Comparison of ENCODE assay signal across 24 cellular contexts in the genomic region with DNA sequence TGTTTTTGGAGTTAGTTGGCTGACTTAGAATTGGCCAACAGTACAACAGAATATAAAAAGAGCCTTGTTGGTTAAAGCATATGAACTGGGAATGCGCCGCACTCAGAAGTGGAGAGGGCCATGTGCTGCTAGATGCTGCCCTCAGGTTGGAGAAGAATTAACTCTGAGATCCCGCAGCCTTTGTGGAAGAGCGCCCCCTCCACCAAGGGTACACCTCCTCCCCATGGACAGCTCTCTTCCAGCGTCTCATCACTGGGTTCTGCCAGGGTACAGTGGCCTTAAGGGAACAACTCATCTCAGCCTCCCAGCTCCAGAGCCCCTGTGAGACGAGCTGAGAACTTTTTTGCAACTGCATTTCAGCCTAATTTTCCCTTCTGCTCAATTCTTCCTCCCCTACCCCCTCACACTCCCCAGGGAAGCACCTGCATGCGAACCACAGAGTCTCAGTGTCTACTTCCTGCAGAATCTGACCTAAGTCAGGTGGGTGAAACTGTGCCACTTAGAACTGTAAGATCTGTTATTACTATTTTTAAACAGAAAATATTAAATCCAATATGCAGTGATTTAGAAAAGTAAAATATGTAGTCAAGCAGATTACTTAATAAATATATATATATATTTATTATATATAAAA.
"Had no signal": no experiment of that assay in that cellular context is flagged by ENCODE, and none has a peak within 500 bp of the region (broad histone marks: within the 10 kb centered on the region; RNA-seq: fewer than 3 reads in every experiment).

No MANE protein-coding gene starts in this region.

- H3K9ac ChIP-seq: neural progenitor cell had no signal

- DNase-seq: activated CD4-positive, alpha-beta T cell treated with anti-CD3 and anti-CD28 coated beads, Interleukin-2, amount 10 ng/mL, durations not matched to agents 24 days and 14 days; activated CD4-positive, CD25-positive, alpha-beta regulatory T cell; activated CD8-positive, alpha-beta T cell treated with anti-CD3 and anti-CD28 coated beads for 36 hours; activated naive CD4-positive, alpha-beta T cell treated with anti-CD3 and anti-CD28 coated beads for 36 hours; activated T-cell treated with anti-CD3 and anti-CD28 coated beads, Interleukin-2, amount 50 U/mL, for 1 hour; colonic mucosa; head of caudate nucleus; naive thymus-derived CD4-positive, alpha-beta T cell; psoas muscle; right lobe of liver; small intestine; stimulated activated CD4-positive, alpha-beta T cell treated with anti-CD3 and anti-CD28 coated beads, Interleukin-15, amount 100 ng/mL, for 24 hours; stimulated activated CD4-positive, alpha-beta T cell treated with anti-CD3 and anti-CD28 coated beads, Interleukin-2, amount 100 ng/mL, for 48 hours; stimulated activated naive CD8-positive, alpha-beta T cell treated with anti-CD3 and anti-CD28 coated beads, Interleukin-15, amount 100 ng/mL, for 72 hours; T-helper 9 cell; trophoblast cell had no signal

- H3K36me3 ChIP-seq: ascending aorta, colonic mucosa, neural progenitor cell, right lobe of liver, suprapubic skin, vagina had no signal

- H3K4me1 Mint-ChIP-seq: activated CD4-positive, alpha-beta T cell treated with anti-CD3 and anti-CD28 coated beads, Interleukin-2, amount 10 ng/mL, durations not matched to agents 24 days and 14 days; central memory CD8-positive, alpha-beta T cell; memory B cell; naive thymus-derived CD4-positive, alpha-beta T cell; neural progenitor cell; stimulated activated naive CD8-positive, alpha-beta T cell treated with anti-CD3 and anti-CD28 coated beads, Interleukin-15, amount 100 ng/mL, for 72 hours had no signal

- H3K4me3 Mint-ChIP-seq: activated CD4-positive, alpha-beta T cell treated with anti-CD3 and anti-CD28 coated beads, Interleukin-2, amount 10 ng/mL, durations not matched to agents 24 days and 14 days; activated CD8-positive, alpha-beta T cell treated with anti-CD3 and anti-CD28 coated beads for 36 hours; activated naive CD4-positive, alpha-beta T cell treated with anti-CD3 and anti-CD28 coated beads for 36 hours; central memory CD8-positive, alpha-beta T cell; memory B cell; naive thymus-derived CD4-positive, alpha-beta T cell; neural progenitor cell; stimulated activated naive CD8-positive, alpha-beta T cell treated with anti-CD3 and anti-CD28 coated beads, Interleukin-15, amount 100 ng/mL, for 72 hours had no signal

- H3K4me1 ChIP-seq: ascending aorta, colonic mucosa, neural progenitor cell, psoas muscle, right lobe of liver, suprapubic skin, vagina had no signal

- H3K27me3 Mint-ChIP-seq: activated CD4-positive, alpha-beta T cell treated with anti-CD3 and anti-CD28 coated beads, Interleukin-2, amount 10 ng/mL, durations not matched to agents 24 days and 14 days; activated CD8-positive, alpha-beta T cell treated with anti-CD3 and anti-CD28 coated beads for 36 hours; central memory CD8-positive, alpha-beta T cell; memory B cell; naive thymus-derived CD4-positive, alpha-beta T cell; stimulated activated naive CD8-positive, alpha-beta T cell treated with anti-CD3 and anti-CD28 coated beads, Interleukin-15, amount 100 ng/mL, for 72 hours had no signal

- ATAC-seq: activated CD8-positive, alpha-beta T cell treated with anti-CD3 and anti-CD28 coated beads for 36 hours; naive thymus-derived CD4-positive, alpha-beta T cell; psoas muscle; right lobe of liver; stimulated activated naive CD8-positive, alpha-beta T cell treated with anti-CD3 and anti-CD28 coated beads, Interleukin-15, amount 100 ng/mL, for 72 hours had no signal

- H3K27ac ChIP-seq: ascending aorta, colonic mucosa, neural progenitor cell, psoas muscle, right lobe of liver, suprapubic skin, vagina had no signal

- H2AFZ ChIP-seq: neural progenitor cell had no signal

- H3K9me3 ChIP-seq: ascending aorta, colonic mucosa, psoas muscle, right lobe of liver, suprapubic skin, vagina had no signal

- H3K4me3 ChIP-seq: ascending aorta, colonic mucosa, neural progenitor cell, psoas muscle, right lobe of liver, suprapubic skin, vagina had no signal

- H3K27me3 ChIP-seq: ascending aorta, colonic mucosa, neural progenitor cell, right lobe of liver, suprapubic skin, vagina had no signal

- H3K27ac Mint-ChIP-seq: activated CD4-positive, alpha-beta T cell treated with anti-CD3 and anti-CD28 coated beads, Interleukin-2, amount 10 ng/mL, durations not matched to agents 24 days and 14 days; activated CD8-positive, alpha-beta T cell treated with anti-CD3 and anti-CD28 coated beads for 36 hours; activated naive CD4-positive, alpha-beta T cell treated with anti-CD3 and anti-CD28 coated beads for 36 hours; activated T-helper 2 cell treated with anti-CD3 and anti-CD28 coated beads, Interferon-gamma antibody, Interleukin-2, Interleukin-4, amounts not matched to agents 10 μg/mL and 5 μg/mL and 100 μg/mL, durations not matched to agents 14 hours and 24 hours and 36 hours; memory B cell; naive thymus-derived CD4-positive, alpha-beta T cell; neural progenitor cell; stimulated activated naive CD8-positive, alpha-beta T cell treated with anti-CD3 and anti-CD28 coated beads, Interleukin-15, amount 100 ng/mL, for 72 hours had no signal

- FAIRE-seq: frontal cortex, small intestine had no signal

- H3K4me2 ChIP-seq: neural progenitor cell had no signal

- H3K9me3 Mint-ChIP-seq: activated CD4-positive, alpha-beta T cell treated with anti-CD3 and anti-CD28 coated beads, Interleukin-2, amount 10 ng/mL, durations not matched to agents 24 days and 14 days; activated CD8-positive, alpha-beta T cell treated with anti-CD3 and anti-CD28 coated beads for 36 hours; activated naive CD4-positive, alpha-beta T cell treated with anti-CD3 and anti-CD28 coated beads for 36 hours; activated T-helper 2 cell treated with anti-CD3 and anti-CD28 coated beads, Interferon-gamma antibody, Interleukin-2, Interleukin-4, amounts not matched to agents 10 μg/mL and 5 μg/mL and 100 μg/mL, durations not matched to agents 14 hours and 24 hours and 36 hours had no signal
